In the genomic region with DNA sequence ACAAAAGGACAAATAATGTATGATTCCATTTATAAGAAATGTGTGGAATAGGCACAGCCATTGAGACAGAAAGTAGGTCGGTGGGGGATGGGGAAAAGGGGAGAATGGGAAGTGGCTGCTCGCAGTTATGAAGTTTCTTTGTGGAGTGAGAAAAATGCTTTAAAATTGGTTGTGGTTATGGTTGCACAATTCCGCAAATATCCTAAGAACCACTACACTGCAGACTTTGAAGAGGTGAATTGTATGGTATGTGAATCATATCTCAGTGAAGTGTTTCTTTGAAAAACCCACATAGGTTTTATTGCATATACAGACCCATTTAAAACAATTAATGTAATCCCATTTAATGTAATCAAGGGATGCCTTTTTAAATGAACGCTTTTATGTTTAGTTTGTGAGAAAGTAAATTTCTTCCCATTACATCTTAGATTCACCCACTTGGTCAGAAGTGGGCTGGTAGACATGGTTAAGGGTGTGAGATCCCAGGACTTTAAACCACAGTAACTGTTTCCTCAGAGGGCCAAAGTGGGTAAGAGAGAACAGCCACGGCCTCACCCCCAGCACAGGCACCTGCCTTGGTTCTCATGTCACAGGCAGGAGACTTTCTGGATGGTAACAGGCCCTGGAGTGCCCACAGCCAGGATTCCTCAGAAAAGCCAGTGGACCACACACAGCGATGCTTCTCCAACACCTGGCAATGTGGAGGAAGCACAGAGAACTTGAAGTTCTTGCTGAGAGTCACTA, we compare ENCODE assay signal across 1 cellular context.
TF ChIP-seq lines count a peak whose summit lies in the region.

No MANE protein-coding gene starts in this region.

TF ChIP-seq in SK-N-SH, 30 proteins besides CTCF, POLR2A, EP300 and RAD21 (continued from another document):
- TF ChIP-seq, protein P1, sequence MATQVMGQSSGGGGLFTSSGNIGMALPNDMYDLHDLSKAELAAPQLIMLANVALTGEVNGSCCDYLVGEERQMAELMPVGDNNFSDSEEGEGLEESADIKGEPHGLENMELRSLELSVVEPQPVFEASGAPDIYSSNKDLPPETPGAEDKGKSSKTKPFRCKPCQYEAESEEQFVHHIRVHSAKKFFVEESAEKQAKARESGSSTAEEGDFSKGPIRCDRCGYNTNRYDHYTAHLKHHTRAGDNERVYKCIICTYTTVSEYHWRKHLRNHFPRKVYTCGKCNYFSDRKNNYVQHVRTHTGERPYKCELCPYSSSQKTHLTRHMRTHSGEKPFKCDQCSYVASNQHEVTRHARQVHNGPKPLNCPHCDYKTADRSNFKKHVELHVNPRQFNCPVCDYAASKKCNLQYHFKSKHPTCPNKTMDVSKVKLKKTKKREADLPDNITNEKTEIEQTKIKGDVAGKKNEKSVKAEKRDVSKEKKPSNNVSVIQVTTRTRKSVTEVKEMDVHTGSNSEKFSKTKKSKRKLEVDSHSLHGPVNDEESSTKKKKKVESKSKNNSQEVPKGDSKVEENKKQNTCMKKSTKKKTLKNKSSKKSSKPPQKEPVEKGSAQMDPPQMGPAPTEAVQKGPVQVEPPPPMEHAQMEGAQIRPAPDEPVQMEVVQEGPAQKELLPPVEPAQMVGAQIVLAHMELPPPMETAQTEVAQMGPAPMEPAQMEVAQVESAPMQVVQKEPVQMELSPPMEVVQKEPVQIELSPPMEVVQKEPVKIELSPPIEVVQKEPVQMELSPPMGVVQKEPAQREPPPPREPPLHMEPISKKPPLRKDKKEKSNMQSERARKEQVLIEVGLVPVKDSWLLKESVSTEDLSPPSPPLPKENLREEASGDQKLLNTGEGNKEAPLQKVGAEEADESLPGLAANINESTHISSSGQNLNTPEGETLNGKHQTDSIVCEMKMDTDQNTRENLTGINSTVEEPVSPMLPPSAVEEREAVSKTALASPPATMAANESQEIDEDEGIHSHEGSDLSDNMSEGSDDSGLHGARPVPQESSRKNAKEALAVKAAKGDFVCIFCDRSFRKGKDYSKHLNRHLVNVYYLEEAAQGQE (IDR thresholded peaks at IDR 0.05; ENCODE audit: low read depth, low read length) = no peak
- TF ChIP-seq TCF12 (IDR thresholded peaks at IDR 0.05) (no peak), SMC3 (IDR thresholded peaks at IDR 0.05; ENCODE audit: low read depth, low read length) (no peak), CHD2 (IDR thresholded peaks at IDR 0.05; ENCODE audit: low read length, partially characterized antibody) (no peak), EZH2phosphoT487 (IDR thresholded peaks at IDR 0.05; ENCODE audit: borderline replicate concordance, low read depth) (no peak), RCOR1 (IDR thresholded peaks at IDR 0.05; ENCODE audit: low read length) (no peak), TEAD4 (IDR thresholded peaks at IDR 0.05; ENCODE audit: borderline replicate concordance, insufficient read depth) (no peak), SIN3A (IDR thresholded peaks at IDR 0.05; ENCODE audit: borderline replicate concordance, low read depth, low read length) (no peak), JUND (IDR thresholded peaks at IDR 0.05) (no peak), MXI1 (IDR thresholded peaks at IDR 0.05; ENCODE audit: low read depth, low read length) (no peak)
